Comparison of ENCODE assay signal across 19 cellular contexts in genomic region chr3:67377299-67377698, GRCh38.
"Had no signal": no experiment of that assay in that cellular context is flagged by ENCODE, and none has a peak within 500 bp of the region (broad histone marks: within the 10 kb centered on the region; RNA-seq: fewer than 3 reads in every experiment).

No MANE protein-coding gene starts in this region.

- H3K27ac Mint-ChIP-seq: activated CD4-positive, alpha-beta memory T cell treated with anti-CD3 and anti-CD28 coated beads, Interleukin-2, amount 10 ng/mL, durations not matched to agents 7 days and 5 days had no signal

- H3K27me3 Mint-ChIP-seq: activated CD4-positive, alpha-beta memory T cell treated with anti-CD3 and anti-CD28 coated beads, Interleukin-2, amount 10 ng/mL, durations not matched to agents 7 days and 5 days; activated naive CD4-positive, alpha-beta T cell treated with anti-CD3 and anti-CD28 coated beads, Interleukin-2, amount 50 U/mL, for 24 hours had no signal

- H3K9me3 Mint-ChIP-seq: activated CD4-positive, alpha-beta memory T cell treated with anti-CD3 and anti-CD28 coated beads, Interleukin-2, amount 10 ng/mL, durations not matched to agents 7 days and 5 days; activated naive CD4-positive, alpha-beta T cell treated with anti-CD3 and anti-CD28 coated beads, Interleukin-2, amount 50 U/mL, for 24 hours; activated T-cell treated with anti-CD3 and anti-CD28 coated beads, Interleukin-2, amount 50 U/mL, for 4 hours; natural killer cell had no signal

- H2AFZ ChIP-seq: parathyroid adenoma had no signal

- H3K36me3 ChIP-seq: adrenal gland, cardiac muscle cell, neutrophil, upper lobe of right lung had no signal

- H3K9me3 ChIP-seq: adrenal gland, left lung, neutrophil, stomach, testis, upper lobe of right lung had no signal

- H3K27me3 ChIP-seq: adrenal gland, cardiac muscle cell, left lung, neutrophil, stomach, testis, upper lobe of right lung had no signal

- H3K4me3 ChIP-seq: adrenal gland, cardiac muscle cell, left lung, stomach, testis, upper lobe of right lung had no signal

- H3K79me2 ChIP-seq: parathyroid adenoma had no signal

- H3K9ac ChIP-seq: parathyroid adenoma had no signal

- H3K27ac ChIP-seq: adrenal gland, cardiac muscle cell, left lung, neutrophil, parathyroid adenoma, stomach, testis, upper lobe of right lung had no signal

- H3K4me1 Mint-ChIP-seq: activated CD4-positive, alpha-beta memory T cell treated with anti-CD3 and anti-CD28 coated beads, Interleukin-2, amount 10 ng/mL, durations not matched to agents 7 days and 5 days had no signal

- ATAC-seq: activated T-cell treated with anti-CD3 and anti-CD28 coated beads, Interleukin-2, amount 50 U/mL, for 4 hours; left lung; natural killer cell; upper lobe of right lung had no signal

- H3K4me3 Mint-ChIP-seq: activated CD4-positive, alpha-beta memory T cell treated with anti-CD3 and anti-CD28 coated beads, Interleukin-2, amount 10 ng/mL, durations not matched to agents 7 days and 5 days; activated naive CD4-positive, alpha-beta T cell treated with anti-CD3 and anti-CD28 coated beads, Interleukin-2, amount 50 U/mL, for 24 hours; activated T-cell treated with anti-CD3 and anti-CD28 coated beads, Interleukin-2, amount 50 U/mL, for 4 hours; natural killer cell had no signal

- H3K4me1 ChIP-seq: left lung, parathyroid adenoma, upper lobe of right lung had no signal

- DNase-seq: activated CD4-positive, alpha-beta memory T cell treated with anti-CD3 and anti-CD28 coated beads, Interleukin-2, amount 10 ng/mL, durations not matched to agents 7 days and 5 days; activated CD4-positive, alpha-beta T cell treated with anti-CD3 and anti-CD28 coated beads for 1 hour; activated effector memory CD4-positive, alpha-beta T cell treated with anti-CD3 and anti-CD28 coated beads, Interleukin-2, amount 50 U/mL, for 16 hours; activated T-cell treated with anti-CD3 and anti-CD28 coated beads, Interleukin-2, amount 50 U/mL, for 4 hours; adrenal gland; erythroblast; left lung; mammary epithelial cell; natural killer cell; stimulated activated CD4-positive, alpha-beta T cell treated with anti-CD3 and anti-CD28 coated beads, Interleukin-12 subunit alpha, Interleukin-12 subunit beta, amount 100 ng/mL, for 4 hours; stimulated activated CD4-positive, alpha-beta T cell treated with anti-CD3 and anti-CD28 coated beads, Interleukin-2, amount 100 ng/mL, for 24 hours; stomach; T-helper 9 cell; testis; upper lobe of right lung had no signal
